ENCODE assay signal across 13 cellular contexts in the genomic region with DNA sequence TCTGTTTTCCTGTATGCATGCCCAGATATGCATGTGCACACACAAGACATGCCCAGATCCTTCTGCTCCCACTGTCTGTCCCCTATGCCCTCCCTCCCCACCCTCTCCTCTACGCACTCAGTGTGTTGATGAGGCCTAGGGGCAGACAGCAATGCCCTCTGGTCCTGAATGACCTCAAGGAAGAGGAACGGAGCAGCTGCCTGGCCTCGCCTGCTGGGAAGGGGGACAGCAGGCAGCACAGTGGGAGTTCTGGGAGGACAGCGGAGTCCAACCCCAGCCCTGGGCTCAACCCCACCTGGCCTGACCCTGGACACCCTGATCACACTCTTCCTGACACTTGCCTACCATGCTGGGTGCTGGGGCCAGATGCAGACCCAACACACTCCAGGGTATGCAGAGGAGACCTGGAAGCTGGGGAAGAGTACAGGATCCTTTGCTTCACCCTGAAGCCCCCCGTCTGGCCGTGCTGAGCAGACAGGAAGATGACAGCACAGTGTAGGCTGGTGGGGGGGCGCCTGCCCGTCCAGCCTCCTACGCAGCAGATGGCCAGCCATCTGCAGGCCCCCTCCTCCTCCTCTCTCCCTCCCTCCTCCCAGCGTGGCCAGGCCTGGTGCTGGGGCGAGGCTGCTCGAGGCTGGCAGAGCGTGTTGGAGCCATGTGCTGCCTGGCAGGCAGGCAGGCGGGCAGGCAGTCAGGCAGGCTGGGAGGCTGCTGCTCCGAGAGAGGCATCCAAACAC.
DNase-seq lines count a peak whose midpoint lies in the region; ATAC-seq, FAIRE-seq and TF ChIP-seq lines count a peak whose summit lies in the region.
"Had no signal": no experiment of that assay in that cellular context is flagged by ENCODE, and none has a peak within 500 bp of the region (broad histone marks: within the 10 kb centered on the region; RNA-seq: fewer than 3 reads in every experiment).

No MANE protein-coding gene starts in this region.

- no peak for FAIRE-seq in H54 (lab: Jason Lieb, UNC)
- FAIRE-seq: G401.6 had no signal

- H2AFZ ChIP-seq in SK-N-SH (ENCODE audit: low read depth) = no peak overlapping the region

- TF ChIP-seq EP300 in SK-N-SH (IDR thresholded peaks at IDR 0.05; ENCODE audit: borderline replicate concordance in 1 of 2, low read depth in 1 of 2, low read length in 1 of 2) = peak in 1 of 2 experiments; percentile 74; a peak in 1 of 4 replicates

- CTCF ChIA-PET in SK-N-SH (lab: Yijun Ruan, JAX) = interaction anchor here (0.8 kb wide), 1 partner anchor 13 kb away, joined by 3 read pairs; no protein-coding TSS in a partner anchor

- H3K9me3 ChIP-seq in SK-N-SH = no peaks in the 10 kb centered on the region

- TF ChIP-seq RAD21 in SK-N-SH (IDR thresholded peaks at IDR 0.05; ENCODE audit: low read length) = no peak; the same call in 1 of the 2 replicates

- peaks cover 12 to 26% of the 10 kb centered on the region in 2 experiments; a peak in 2 of 4 replicates for H3K4me1 ChIP-seq in SK-N-SH (ENCODE audit: control insufficient read depth in 1 of 2, insufficient read depth in 2 of 2, low read depth in 1 of 2, low read length in 1 of 2)

- no peak for TF ChIP-seq POLR2A in H54 (IDR thresholded peaks at IDR 0.05; ENCODE audit: low read depth, low read length)

- no peaks in the 10 kb centered on the region for H4K20me1 ChIP-seq in SK-N-SH (ENCODE audit: insufficient read depth)

- no peaks in the 10 kb centered on the region for H3K79me2 ChIP-seq in SK-N-SH (ENCODE audit: insufficient read depth)

- peak overlapping the region in 1 of 2 experiments; percentile 85; a peak in 2 of 4 replicates for H3K27ac ChIP-seq in SK-N-SH (ENCODE audit: low read depth in 2 of 2, low read length in 1 of 2)
- H3K27ac ChIP-seq: cardiac muscle cell had no signal

- no peaks in the 10 kb centered on the region for H3F3A ChIP-seq in SK-N-SH (replicated peaks; ENCODE audit: insufficient read depth)

- DNase-seq in DMS 273 treated with DMSO at 0.1 percent for 48 hours (lab: John Stamatoyannopoulos, UW) (peak; percentile 90), SK-N-SH (peak; percentile 92), globus pallidus (ENCODE audit: low spot score) (peak; percentile 96), sciatic nerve (ENCODE audit: low spot score) (no peak), GDM1 (lab: John Stamatoyannopoulos, UW) (no peak), H54 (ENCODE audit: insufficient read length, low spot score) (no peak), NCI-H2196 (lab: John Stamatoyannopoulos, UW; ENCODE audit: unreplicated experiment) (no peak)
- no peak for DNase-seq in activated T-cell treated with anti-CD3 and anti-CD28 coated beads, Interleukin-2, amount 50 U/mL, for 48 hours
- DNase-seq: activated CD4-positive, alpha-beta T cell treated with anti-CD3 and anti-CD28 coated beads, Interleukin-2, amount 10 ng/mL, durations not matched to agents 24 days and 14 days; NCI-H1105; SW 1271 had no signal

- no peak for TF ChIP-seq CTCF in SK-N-SH (IDR thresholded peaks at IDR 0.05)

- ATAC-seq in sciatic nerve = peak; percentile 23

- no peak overlapping the region for H3K4me3 ChIP-seq in SK-N-SH (ENCODE audit: low read depth in 2 of 2, low read length in 1 of 2)
- H3K4me3 ChIP-seq: cardiac muscle cell had no signal

- H3K9ac ChIP-seq in SK-N-SH = no peak overlapping the region

- no peaks in the 10 kb centered on the region for H3K36me3 ChIP-seq in SK-N-SH (replicated peaks in 1 of 2; ENCODE audit: control insufficient read depth in 1 of 2, insufficient read depth in 2 of 2, low read length in 1 of 2)
- H3K36me3 ChIP-seq: cardiac muscle cell had no signal

- POLR2A ChIA-PET in SK-N-SH (lab: Yijun Ruan, JAX) = no interaction called here

- WGBS in SK-N-SH (ENCODE audit: low lambda C conversion rate) = 63% methylated on average over 14 of the region's 15 CpGs

- no peaks in the 10 kb centered on the region for H3K27me3 ChIP-seq in SK-N-SH (ENCODE audit: insufficient read depth)
- H3K27me3 ChIP-seq: cardiac muscle cell had no signal

- H3K9me2 ChIP-seq in SK-N-SH = no peaks in the 10 kb centered on the region

- H3K4me2 ChIP-seq in SK-N-SH = no peak overlapping the region

- intact Hi-C loops in sciatic nerve (cut with DNase I) = no loop called here

TF ChIP-seq in SK-N-SH, 30 proteins besides CTCF, POLR2A, EP300 and RAD21:
- TF ChIP-seq FOXJ3 (CRISPR knock-in tag; IDR thresholded peaks at IDR 0.05) (peak; percentile 90; the same call in 1 of the 2 replicates), RCOR1 (IDR thresholded peaks at IDR 0.05; ENCODE audit: low read length) (no peak; the same call in 1 of the 2 replicates), MXI1 (IDR thresholded peaks at IDR 0.05; ENCODE audit: low read depth, low read length) (peak; percentile 90), CHD2 (IDR thresholded peaks at IDR 0.05; ENCODE audit: low read length, partially characterized antibody) (peak; percentile 64), GATA2 (CRISPR knock-in tag; IDR thresholded peaks at IDR 0.05) (no peak)
- TF ChIP-seq, protein P1, sequence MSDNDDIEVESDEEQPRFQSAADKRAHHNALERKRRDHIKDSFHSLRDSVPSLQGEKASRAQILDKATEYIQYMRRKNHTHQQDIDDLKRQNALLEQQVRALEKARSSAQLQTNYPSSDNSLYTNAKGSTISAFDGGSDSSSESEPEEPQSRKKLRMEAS (IDR thresholded peaks at IDR 0.05; ENCODE audit: low read depth) = peak; percentile 34; the same call in 1 of the 2 replicates

Comparison
In these comparisons a context has a peak if more than half of its experiments do, and no peak if none do; other contexts are left out.
1. DNase-seq: peak in DMS 273 treated with DMSO at 0.1 percent for 48 hours (single experiment), SK-N-SH (single experiment) and globus pallidus (single experiment); none in sciatic nerve (single experiment), activated T-cell treated with anti-CD3 and anti-CD28 coated beads, Interleukin-2, amount 50 U/mL, for 48 hours (0 of 2), GDM1 (single experiment), H54 (single experiment) and NCI-H2196 (single experiment).